In the genomic region with DNA sequence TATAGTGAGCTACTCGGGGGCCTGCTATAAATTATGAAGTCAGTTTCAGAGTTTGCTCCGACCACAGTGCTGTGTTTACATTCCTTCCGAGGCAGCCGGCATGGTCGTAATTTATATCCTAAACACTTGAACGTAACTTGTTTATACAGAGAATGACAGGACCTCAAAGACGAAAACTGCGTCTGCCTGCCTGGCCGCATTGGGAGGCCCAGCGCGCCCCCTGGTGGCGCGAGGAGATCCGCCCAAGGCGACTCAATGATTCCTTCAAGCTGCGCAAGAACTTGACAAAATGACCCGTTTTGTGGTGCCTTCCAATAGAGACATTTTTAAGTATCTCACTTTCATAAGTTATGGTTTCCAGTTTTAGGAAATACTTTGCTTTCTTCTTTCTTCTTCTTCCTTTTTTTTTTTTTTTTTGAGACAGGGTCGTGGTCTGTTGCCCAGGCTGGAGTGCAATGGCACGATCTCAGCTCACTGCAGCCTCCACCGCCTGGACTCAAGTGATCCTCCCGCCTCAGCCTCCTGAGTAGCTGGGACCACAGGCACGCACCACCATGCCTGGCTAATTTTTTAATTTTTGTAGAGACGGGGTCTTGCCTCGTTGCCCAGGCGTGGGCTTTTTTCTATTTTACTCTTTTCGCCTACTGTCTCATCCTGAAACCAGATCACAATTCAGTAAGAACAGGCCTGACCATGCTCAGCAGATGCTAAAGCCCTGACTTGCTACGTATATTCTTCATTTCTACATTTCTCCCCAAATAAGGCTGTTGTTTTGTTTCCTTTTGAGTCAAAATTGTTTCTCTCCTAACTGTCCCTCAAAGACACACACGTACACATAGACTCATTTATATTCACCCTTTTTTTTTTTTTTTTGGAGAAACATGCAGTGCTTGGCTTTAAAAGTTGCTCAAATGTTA, we compare ENCODE assay signal across 8 cellular contexts. TPM values are rescaled to one million over a fixed set of nuclear protein-coding genes. Genes with fewer than 3 reads are reported as not detected.
DNase-seq lines count a peak whose midpoint lies in the region; TF ChIP-seq lines count a peak whose summit lies in the region.

No MANE protein-coding gene starts in this region.

- peak; percentile 62 for DNase-seq in A172 (ENCODE audit: low spot score)
- DNase-seq in GM13977 (ENCODE audit: low spot score) = peak; percentile 91
- peak; percentile 71 for DNase-seq in KBM-7
- DNase-seq in SK-N-DZ (ENCODE audit: low spot score) = peak; percentile 48
- peak; percentile 74 for DNase-seq in activated naive CD4-positive, alpha-beta T cell treated with Interleukin-2 at 50 U/mL for 16 hours
- peak; percentile 65 for DNase-seq in glomerular visceral epithelial cell (ENCODE audit: extremely low spot score)
- DNase-seq in prostate gland (ENCODE audit: low spot score) = peak; percentile 66
- peak; percentile 26 to 41 for DNase-seq in uterus

- intact Hi-C loops in prostate gland (cut with DNase I) = loop anchor here (5.0 to 10.0 kb wide), 2 partner anchors 600 to 802 kb away; no protein-coding TSS in a partner anchor
- intact Hi-C loops in uterus (cut with DNase I; ENCODE audit: low total_unique reads) = no loop called here

- in situ Hi-C loops in GM13977 (cut with MboI; ENCODE audit: low pct_unique_long_range_greater_than_20kb, low sequenced_read_pairs, unreplicated experiment) (loop anchor here (25.0 kb wide), 1 partner anchor 810 kb away; no protein-coding TSS in a partner anchor), KBM-7 (cut with MboI; ENCODE audit: low pct_unique_long_range_greater_than_20kb, low sequenced_read_pairs) (loop anchor here (25.0 kb wide), 1 partner anchor 610 kb away; no protein-coding TSS in a partner anchor)

- WGBS in prostate gland = 27% methylated on average over 28 of the region's 28 CpGs

- TF ChIP-seq POLR2A in prostate gland (IDR thresholded peaks at IDR 0.05) = no peak
- TF ChIP-seq POLR2A in uterus (IDR thresholded peaks at IDR 0.05) = no peak

- H3K27ac ChIP-seq in prostate gland = peak overlapping the region; percentile 30 to 72
- no peak overlapping the region for H3K27ac ChIP-seq in uterus

- peaks cover 15% of the 10 kb centered on the region for H3K27me3 ChIP-seq in prostate gland (replicated peaks; ENCODE audit: insufficient read depth)
- peaks cover 0 to 61% of the 10 kb centered on the region in 2 donors for H3K27me3 ChIP-seq in uterus

- no peak overlapping the region for H3K4me3 ChIP-seq in prostate gland
- H3K4me3 ChIP-seq in uterus = no peak overlapping the region

- H3K36me3 ChIP-seq in prostate gland = no peaks in the 10 kb centered on the region
- no peaks in the 10 kb centered on the region for H3K36me3 ChIP-seq in uterus

- peak; percentile 90 for TF ChIP-seq CTCF in GM13977 (IDR thresholded peaks at IDR 0.05; ENCODE audit: extremely low read depth, insufficient read depth, missing control alignments)
- TF ChIP-seq CTCF in prostate gland (IDR thresholded peaks at IDR 0.05) = peak; percentile 83 to 90 (median 86)
- TF ChIP-seq CTCF in uterus (IDR thresholded peaks at IDR 0.05) = peak; percentile 59 to 90 (median 69)

- H3K9me3 ChIP-seq in prostate gland = no peaks in the 10 kb centered on the region
- H3K9me3 ChIP-seq in uterus = no peaks in the 10 kb centered on the region

- H3K4me1 ChIP-seq in prostate gland (replicated peaks) (no peaks in the 10 kb centered on the region), uterus (peaks cover 0 to 5% of the 10 kb centered on the region in 2 donors)

RNA-seq across cellular contexts. Expression of a gene that starts 7.8 kb away (rescaled TPM):
- not detected in 2 replicates for total RNA-seq in A172 (2014; rRNA removed; shearing (Covaris generic))
- polyA plus RNA-seq in SK-N-DZ (2014; cell fraction: cytosol; rRNA removed) = not detected in 2 replicates
- polyA plus RNA-seq in SK-N-DZ (2014; cell fraction: nucleus; rRNA removed) = not detected in 2 replicates
- total RNA-seq in prostate gland (10 to 100 TPM in 1 of 2 donors, 1 to 10 TPM in 1; 4.9 to 14.1 TPM), uterus (not detected)

Comparison
In these comparisons a context has a peak if more than half of its experiments do, and no peak if none do; other contexts are left out.
1. DNase-seq: peak in every context shown above with its lines; median percentile 91 in GM13977; 74 in activated naive CD4-positive, alpha-beta T cell treated with Interleukin-2 at 50 U/mL for 16 hours; 71 in KBM-7; 66 in prostate gland; 65 in glomerular visceral epithelial cell; 62 in A172; 48 in SK-N-DZ; 34 in uterus.
2. H3K27ac ChIP-seq: peak in prostate gland (2 of 2); none in uterus (0 of 2).
3. Peak in every context shown above with its lines, with median percentiles within 50 percentile points of each other: CTCF ChIP-seq.